1 cellular context compared by ENCODE assay signal in genomic region chr1:21911205-21912001, GRCh38.
A peak's percentile ranks its signal among the peaks of the same experiment; 100 is the strongest.
TF ChIP-seq lines count a peak whose summit lies in the region.

No MANE protein-coding gene starts in this region.

TF ChIP-seq in HepG2, 621 proteins besides CTCF, POLR2A, EP300 and RAD21 (continued from another document and continues in another):
- no peak for TF ChIP-seq STAT6 (CRISPR knock-in tag; IDR thresholded peaks at IDR 0.05; ENCODE audit: borderline replicate concordance)
- TF ChIP-seq LBX2 (CRISPR knock-in tag; IDR thresholded peaks at IDR 0.05; ENCODE audit: borderline replicate concordance): no peak
- TF ChIP-seq ZNF232 (CRISPR knock-in tag; IDR thresholded peaks at IDR 0.05; ENCODE audit: borderline replicate concordance): no peak
- no peak for TF ChIP-seq FOXK1 (CRISPR knock-in tag; IDR thresholded peaks at IDR 0.05; ENCODE audit: borderline replicate concordance, low read depth)
- no peak for TF ChIP-seq ZSCAN30 (CRISPR knock-in tag; IDR thresholded peaks at IDR 0.05)
- TF ChIP-seq MTERF4 (CRISPR knock-in tag; IDR thresholded peaks at IDR 0.05): no peak
- no peak for TF ChIP-seq FOXO4 (CRISPR knock-in tag; conservative IDR thresholded peaks at IDR 0.05)
- TF ChIP-seq CERS6 (CRISPR knock-in tag; IDR thresholded peaks at IDR 0.05): no peak
- peak; percentile 56; the same call in 1 of the 2 replicates for TF ChIP-seq HNF4G (IDR thresholded peaks at IDR 0.05; ENCODE audit: borderline replicate concordance, low read depth, low read length)
- no peak for TF ChIP-seq HNF4G (CRISPR knock-in tag; IDR thresholded peaks at IDR 0.05; ENCODE audit: borderline replicate concordance, low read depth)
- TF ChIP-seq NFYB (CRISPR knock-in tag; IDR thresholded peaks at IDR 0.05): no peak
- no peak for TF ChIP-seq ZNF382 (CRISPR knock-in tag; IDR thresholded peaks at IDR 0.05; ENCODE audit: borderline replicate concordance)
- no peak for TF ChIP-seq ZNF547 (CRISPR knock-in tag; IDR thresholded peaks at IDR 0.05)
- TF ChIP-seq THAP11 (CRISPR knock-in tag; IDR thresholded peaks at IDR 0.05): no peak
- no peak for TF ChIP-seq FOXC1 (CRISPR knock-in tag; IDR thresholded peaks at IDR 0.05; ENCODE audit: borderline replicate concordance)
- peak; percentile 52; the same call in 1 of the 2 replicates for TF ChIP-seq ZFY (CRISPR knock-in tag; IDR thresholded peaks at IDR 0.05)
- TF ChIP-seq ZNF768 (CRISPR knock-in tag; IDR thresholded peaks at IDR 0.05): peak; percentile 85; the same call in 1 of the 2 replicates
- peak; percentile 58 for TF ChIP-seq HNF4A (CRISPR knock-in tag; IDR thresholded peaks at IDR 0.05)
- no peak for TF ChIP-seq MED1 (CRISPR knock-in tag; IDR thresholded peaks at IDR 0.05)
- TF ChIP-seq MBNL3 (CRISPR knock-in tag; conservative IDR thresholded peaks at IDR 0.05): no peak
- no peak for TF ChIP-seq ATF7-NPFF (CRISPR knock-in tag; IDR thresholded peaks at IDR 0.05; ENCODE audit: low read depth)
- no peak for TF ChIP-seq ZNF343 (CRISPR knock-in tag; IDR thresholded peaks at IDR 0.05)
- TF ChIP-seq PREB (CRISPR knock-in tag; IDR thresholded peaks at IDR 0.05): no peak
- no peak for TF ChIP-seq ZNF691 (CRISPR knock-in tag; IDR thresholded peaks at IDR 0.05; ENCODE audit: borderline replicate concordance, low read depth)
- TF ChIP-seq NFKBIZ (CRISPR knock-in tag; IDR thresholded peaks at IDR 0.05): no peak
- no peak for TF ChIP-seq ZMYM2 (CRISPR knock-in tag; IDR thresholded peaks at IDR 0.05)
- no peak for TF ChIP-seq ZNF773 (CRISPR knock-in tag; IDR thresholded peaks at IDR 0.05; ENCODE audit: borderline replicate concordance)
- TF ChIP-seq ZNF619 (CRISPR knock-in tag; IDR thresholded peaks at IDR 0.05): no peak
- TF ChIP-seq SKI (IDR thresholded peaks at IDR 0.05; ENCODE audit: partially characterized antibody): no peak
- TF ChIP-seq ZNF570 (CRISPR knock-in tag; IDR thresholded peaks at IDR 0.05; ENCODE audit: borderline replicate concordance): no peak
- TF ChIP-seq ZFX (CRISPR knock-in tag; IDR thresholded peaks at IDR 0.05; ENCODE audit: low read depth): peak; percentile 51
- no peak for TF ChIP-seq RELA (CRISPR knock-in tag; IDR thresholded peaks at IDR 0.05)
- TF ChIP-seq ZC3H4 (CRISPR knock-in tag; IDR thresholded peaks at IDR 0.05; ENCODE audit: borderline replicate concordance): no peak
- no peak for TF ChIP-seq MIXL1 (CRISPR knock-in tag; IDR thresholded peaks at IDR 0.05)
- TF ChIP-seq ZNF234 (CRISPR knock-in tag; conservative IDR thresholded peaks at IDR 0.05): no peak
- no peak for TF ChIP-seq ZIK1 (CRISPR knock-in tag; IDR thresholded peaks at IDR 0.05; ENCODE audit: borderline replicate concordance, low read depth)
- 0 out of 2 replicates have a peak, but pooled peaks have one; percentile 33 for TF ChIP-seq ZNF746 (CRISPR knock-in tag; IDR thresholded peaks at IDR 0.05)
- no peak for TF ChIP-seq ZNF7 (CRISPR knock-in tag; IDR thresholded peaks at IDR 0.05)
- peak; percentile 13; the same call in 1 of the 2 replicates for TF ChIP-seq ZNF766 (CRISPR knock-in tag; IDR thresholded peaks at IDR 0.05; ENCODE audit: borderline replicate concordance)
- TF ChIP-seq TBP (CRISPR knock-in tag; IDR thresholded peaks at IDR 0.05): no peak
- no peak for TF ChIP-seq FOXA3 (CRISPR knock-in tag; IDR thresholded peaks at IDR 0.05)
- TF ChIP-seq ZNF749 (CRISPR knock-in tag; IDR thresholded peaks at IDR 0.05; ENCODE audit: borderline replicate concordance): no peak
- no peak for TF ChIP-seq HIVEP1 (CRISPR knock-in tag; IDR thresholded peaks at IDR 0.05)
- no peak for TF ChIP-seq ZBTB4 (CRISPR knock-in tag; IDR thresholded peaks at IDR 0.05; ENCODE audit: borderline replicate concordance)
- TF ChIP-seq ZNF569 (CRISPR knock-in tag; IDR thresholded peaks at IDR 0.05; ENCODE audit: borderline replicate concordance): no peak
- no peak for TF ChIP-seq NFE2L2 (IDR thresholded peaks at IDR 0.05; ENCODE audit: low read length)
- TF ChIP-seq SP1 (IDR thresholded peaks at IDR 0.05): no peak
- TF ChIP-seq SP1 (CRISPR knock-in tag; IDR thresholded peaks at IDR 0.05): no peak
- no peak for TF ChIP-seq ZFP36L1 (CRISPR knock-in tag; IDR thresholded peaks at IDR 0.05)
- TF ChIP-seq ZNF740 (CRISPR knock-in tag; IDR thresholded peaks at IDR 0.05): no peak
- TF ChIP-seq ZBTB49 (CRISPR knock-in tag; IDR thresholded peaks at IDR 0.05; ENCODE audit: borderline replicate concordance): no peak
- TF ChIP-seq HNF1B (CRISPR knock-in tag; IDR thresholded peaks at IDR 0.05): no peak
- TF ChIP-seq ZSCAN5A (CRISPR knock-in tag; IDR thresholded peaks at IDR 0.05; ENCODE audit: borderline replicate concordance): no peak
